Comparison of ENCODE assay signal across 25 cellular contexts in the genomic region with DNA sequence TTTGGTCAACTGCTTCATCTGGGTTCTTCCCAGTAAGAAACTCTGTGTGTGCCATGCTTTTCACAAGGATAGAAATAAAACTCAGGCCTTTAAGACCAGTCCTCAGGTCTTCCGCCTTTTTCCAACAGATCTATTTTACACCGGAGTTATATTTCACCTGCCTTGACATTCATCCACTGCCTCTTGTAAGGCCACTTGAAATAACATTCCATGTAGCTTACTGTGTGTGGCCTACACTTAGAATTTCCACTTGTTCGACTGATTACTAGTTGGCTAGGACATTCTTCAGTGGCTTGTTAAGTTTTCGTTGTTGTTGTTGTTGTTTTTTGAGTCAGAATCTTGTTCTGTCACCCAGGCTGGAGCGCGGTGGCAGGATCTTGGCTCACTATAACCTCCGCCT.
"Had no signal": no experiment of that assay in that cellular context is flagged by ENCODE, and none has a peak within 500 bp of the region (broad histone marks: within the 10 kb centered on the region; RNA-seq: fewer than 3 reads in every experiment).

No MANE protein-coding gene starts in this region.

- H3K4me3 Mint-ChIP-seq: IgD-negative memory B cell, T-cell had no signal

- ATAC-seq: K562, T-cell had no signal

- H3K9me2 ChIP-seq: SK-N-SH had no signal

- H3K27ac Mint-ChIP-seq: IgD-negative memory B cell, T-cell had no signal

- H3K9me3 ChIP-seq: SK-N-SH had no signal

- H3K36me3 Mint-ChIP-seq: IgD-negative memory B cell, T-cell had no signal

- H3K27ac ChIP-seq: HL-60, KMS-11, RWPE1 had no signal

- H3K4me1 Mint-ChIP-seq: IgD-negative memory B cell, T-cell had no signal

- H3K4me3 ChIP-seq: K562 had no signal

- H3K27me3 Mint-ChIP-seq: IgD-negative memory B cell, T-cell had no signal

- H3K9me3 Mint-ChIP-seq: T-cell had no signal

- FAIRE-seq: HTR-8/SVneo, K562, RCC 7860 had no signal

- DNase-seq: Kasumi-1, MM.1S, NCI-H1092 treated with DMSO at 0.1 percent for 48 hours, NCI-H1436, NCI-H187, NCI-H2029, NCI-H2081 treated with DMSO at 0.1 percent for 48 hours, NCI-H2171, NCI-H226, NCI-H446, NCI-H510A, NCI-H524 treated with DMSO at 0.1 percent for 48 hours, NCI-H69, NCI-H774, SHP77, SK-N-SH, SW 1271, T-cell had no signal

- H3K4me2 ChIP-seq: KMS-11, SK-N-SH had no signal

- H3K9ac ChIP-seq: KMS-11, SK-N-SH had no signal
